In the genomic region with DNA sequence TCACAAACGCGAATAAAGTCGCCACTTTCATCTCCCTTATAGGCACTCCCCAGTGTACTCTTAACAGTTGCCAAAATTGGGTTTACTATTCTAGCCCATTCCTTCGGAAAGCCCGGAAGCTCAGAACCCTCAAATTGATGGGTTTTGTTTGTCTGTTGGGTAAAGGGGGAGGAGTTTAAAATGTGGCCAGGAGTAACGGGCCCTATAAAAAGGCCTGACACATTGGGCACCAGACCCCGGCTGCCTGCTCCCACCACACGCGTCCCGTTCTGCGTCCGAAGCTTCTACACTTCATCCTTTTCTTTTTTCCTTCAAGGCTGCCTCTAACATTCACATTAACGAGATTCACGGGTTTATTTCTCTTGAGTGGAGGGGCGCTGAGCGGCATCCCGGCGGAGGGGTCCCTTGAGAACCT, we compare ENCODE assay signal across 7 cellular contexts. TPM values are rescaled to one million over a fixed set of nuclear protein-coding genes. Genes with fewer than 3 reads are reported as not detected.
DNase-seq lines count a peak whose midpoint lies in the region; ATAC-seq and TF ChIP-seq lines count a peak whose summit lies in the region.

No MANE protein-coding gene starts in this region.

- no peaks in the 10 kb centered on the region for H3K27me3 ChIP-seq in esophagus (ENCODE audit: control insufficient read depth in 1 of 2, insufficient read depth in 2 of 2, low read length in 2 of 2)

- H2AFZ ChIP-seq in OCI-LY7 (ENCODE audit: low read length) = no peak overlapping the region; the same call in 1 of the 2 replicates

- H3K4me1 ChIP-seq in OCI-LY7 (ENCODE audit: insufficient read depth, low read length, poor library complexity, severe bottlenecking) (peaks cover 11% of the 10 kb centered on the region), esophagus (ENCODE audit: control insufficient read depth in 2 of 2, insufficient read depth in 2 of 2, low read length in 1 of 2) (peaks cover 0 to 3% of the 10 kb centered on the region in 2 donors)

- CTCF ChIA-PET in OCI-LY7 (lab: Charles Lee; ENCODE audit: unreplicated experiment) = interaction anchor here (1.2 to 1.6 kb wide), 2 partner anchors 118 to 135 kb away, joined by 4 to 6 read pairs; no protein-coding TSS in a partner anchor

- no peaks in the 10 kb centered on the region; the same call in 1 of the 2 replicates for H3K36me3 ChIP-seq in OCI-LY7 (ENCODE audit: insufficient read depth, low read length)
- peaks cover 3 to 4% of the 10 kb centered on the region in 2 donors for H3K36me3 ChIP-seq in esophagus (ENCODE audit: control insufficient read depth in 2 of 2, insufficient read depth in 2 of 2, low read length in 1 of 2)

- ATAC-seq in GM21528 (IDR thresholded peaks at IDR 0.05; ENCODE audit: low FRiP score, unreplicated experiment) = peak; percentile 7
- ATAC-seq in HG02759 (IDR thresholded peaks at IDR 0.05; ENCODE audit: unreplicated experiment) = no peak

- H3K79me2 ChIP-seq in OCI-LY7 (ENCODE audit: insufficient read depth, low read depth, low read length) = peaks cover 3% of the 10 kb centered on the region; the same call in 1 of the 2 replicates

- H3K27ac ChIP-seq in OCI-LY7 (ENCODE audit: low read depth, low read length, poor library complexity, severe bottlenecking) (no peak overlapping the region), esophagus (ENCODE audit: low read depth in 2 of 2, low read length in 1 of 2) (peak overlapping the region; percentile 93 to 96)

- intact Hi-C loops in OCI-LY7 (cut with micrococcal nuclease; ENCODE audit: unreplicated experiment) = loop anchor here (1.0 kb wide), 9 partner anchors 17 to 229 kb away; a partner anchor contains a TSS

- TF ChIP-seq CTCF in OCI-LY7 (conservative IDR thresholded peaks at IDR 0.05; ENCODE audit: low read length) = no peak

- no peaks in the 10 kb centered on the region for H4K20me1 ChIP-seq in OCI-LY7 (ENCODE audit: insufficient read depth, low read length)

- POLR2A ChIA-PET in OCI-LY7 (lab: Charles Lee) = interaction anchor here (0.6 to 0.8 kb wide), 3 partner anchors 37 to 766 kb away, joined by 3 to 4 read pairs (median 3); no protein-coding TSS in a partner anchor

- H3K4me3 ChIP-seq in OCI-LY7 (ENCODE audit: low read depth, low read length, poor library complexity, severe bottlenecking) = peak overlapping the region; percentile 73
- peak overlapping the region in 1 of 2 donors; percentile 64 for H3K4me3 ChIP-seq in esophagus (ENCODE audit: low read depth in 1 of 2, low read length in 2 of 2)
- H3K4me3 ChIP-seq in skeletal muscle cell (ENCODE audit: low read depth, low read length) = peak overlapping the region; percentile 57

- DNase-seq in OCI-LY7 (ENCODE audit: low spot score) (no peak), skeletal muscle cell (ENCODE audit: low read depth) (no peak), mesenteric fat pad (ENCODE audit: low spot score) (no peak)
- no peak for DNase-seq in stimulated activated naive CD4-positive, alpha-beta T cell treated with Interleukin-2 at 50 U/mL for 16 hours (lab: John Stamatoyannopoulos, UW)

- no peaks in the 10 kb centered on the region for H3K9me2 ChIP-seq in OCI-LY7 (ENCODE audit: insufficient read depth, low read length)

- H3K4me2 ChIP-seq in OCI-LY7 (ENCODE audit: low read length) = peak overlapping the region; percentile 80

- 4 to 7% methylated on average over 18 of the region's 18 CpGs for WGBS in esophagus, 2 donors

- H3K9me3 ChIP-seq in OCI-LY7 (ENCODE audit: low read length) (no peaks in the 10 kb centered on the region), esophagus (ENCODE audit: control insufficient read depth in 2 of 2, insufficient read depth in 1 of 2, low read depth in 1 of 2, low read length in 1 of 2) (no peaks in the 10 kb centered on the region)

- no TSS peak for BruUV-seq in OCI-LY7 (replicated peaks; lab: Mats Ljungman, UMichigan)

RNA-seq across cellular contexts. Expression of a gene that starts 0.8 kb away (rescaled TPM):
- total RNA-seq in OCI-LY7 (2014; rRNA removed; shearing (Covaris generic)) = 12.7 and 14.9 TPM in 2 replicates
- total RNA-seq in OCI-LY7 (2022) (12.3 and 14.3 TPM in 2 replicates), mesenteric fat pad (13.8 TPM)
- polyA plus RNA-seq in esophagus = 1 to 10 TPM; 4.4 to 5.9 TPM

RNA-seq across cellular contexts. Expression of a gene that starts 10.1 kb away (rescaled TPM):
- 2.7 and 4.0 TPM in 2 replicates for total RNA-seq in OCI-LY7 (2014; rRNA removed; shearing (Covaris generic))
- total RNA-seq in OCI-LY7 (2022) (3.1 and 6.7 TPM in 2 replicates), mesenteric fat pad (0.93 TPM)
- 1 to 10 TPM; 1.2 to 3.4 TPM for polyA plus RNA-seq in esophagus

RNA-seq across cellular contexts. Expression of a gene that starts 16.9 kb away (rescaled TPM):
- 39.2 and 40.1 TPM in 2 replicates for total RNA-seq in OCI-LY7 (2014; rRNA removed; shearing (Covaris generic))
- total RNA-seq in OCI-LY7 (2022) = 67.5 and 68.2 TPM in 2 replicates
- polyA plus RNA-seq in esophagus = 10 to 100 TPM; 39.5 to 50.6 TPM
- total RNA-seq in mesenteric fat pad = 82.8 TPM

RNA-seq across cellular contexts. Expression of a gene that starts 18.3 kb away (rescaled TPM):
- total RNA-seq in OCI-LY7 (2014; rRNA removed; shearing (Covaris generic)) = 44.9 and 59.1 TPM in 2 replicates
- 74.6 and 88.2 TPM in 2 replicates for total RNA-seq in OCI-LY7 (2022)
- polyA plus RNA-seq in esophagus = 10 to 100 TPM; 28.4 to 38.6 TPM
- 68.1 TPM for total RNA-seq in mesenteric fat pad

RNA-seq across cellular contexts. Expression of a gene that starts 46.8 kb away (rescaled TPM):
- total RNA-seq in OCI-LY7 (2014; rRNA removed; shearing (Covaris generic)) = 42.4 and 51.6 TPM in 2 replicates
- total RNA-seq in OCI-LY7 (2022) = 35.3 and 35.9 TPM in 2 replicates
- polyA plus RNA-seq in esophagus = 10 to 100 TPM; 45.2 to 53.6 TPM
- 31.3 TPM for total RNA-seq in mesenteric fat pad
